In genomic region chr2:88626171-88627054, GRCh38 we compare ENCODE assay signal across 8 cellular contexts. TPM values are rescaled to one million over a fixed set of nuclear protein-coding genes. Genes with fewer than 3 reads are reported as not detected.
DNase-seq lines count a peak whose midpoint lies in the region; ATAC-seq and TF ChIP-seq lines count a peak whose summit lies in the region.

No MANE protein-coding gene starts in this region.

- H3K36me3 Mint-ChIP-seq in endothelial cell (ENCODE audit: low read depth, unreplicated experiment), result no peaks in the 10 kb centered on the region

- peaks cover 14% of the 10 kb centered on the region for H3K4me1 Mint-ChIP-seq in endothelial cell (ENCODE audit: unreplicated experiment)

- H3K27me3 Mint-ChIP-seq in endothelial cell (ENCODE audit: unreplicated experiment), result peaks cover 2% of the 10 kb centered on the region

- peak; percentile 33 for DNase-seq in AG08396 (ENCODE audit: low spot score)
- DNase-seq in KBM-7, result peak; percentile 23
- DNase-seq in activated CD8-positive, alpha-beta memory T cell treated with anti-CD3 and anti-CD28 coated beads for 24 hours, result peak; percentile 78
- DNase-seq in endothelial cell (ENCODE audit: low spot score), result peak; percentile 44
- peak; percentile 18 to 24 for DNase-seq in stimulated activated CD8-positive, alpha-beta memory T cell treated with anti-CD3 and anti-CD28 coated beads, Interleukin-7, amount 100 ng/mL, for 48 hours (ENCODE audit: extremely low read depth in 1 of 2, low read depth in 1 of 2)
- DNase-seq in foreskin melanocyte, result no peak

- peaks cover 0 to 2% of the 10 kb centered on the region in 2 donors for H3K36me3 ChIP-seq in mucosa of rectum (ENCODE audit: control insufficient read depth in 2 of 2, insufficient read depth in 2 of 2, low read length in 2 of 2)

- H3K27me3 ChIP-seq in mucosa of rectum (ENCODE audit: control insufficient read depth in 2 of 2, insufficient read depth in 2 of 2, low read length in 2 of 2), result no peaks in the 10 kb centered on the region

- H3K4me3 Mint-ChIP-seq in endothelial cell (ENCODE audit: unreplicated experiment), result peak overlapping the region; percentile 96

- H3K9me3 Mint-ChIP-seq in endothelial cell (ENCODE audit: unreplicated experiment), result no peaks in the 10 kb centered on the region

- in situ Hi-C loops in KBM-7 (cut with MboI; ENCODE audit: low pct_unique_long_range_greater_than_20kb, low sequenced_read_pairs), result no loop called here

- peak overlapping the region; percentile 96 to 99 for H3K9ac ChIP-seq in mucosa of rectum (ENCODE audit: low read depth in 1 of 2, low read length in 2 of 2)

- H3K27ac Mint-ChIP-seq in endothelial cell (ENCODE audit: unreplicated experiment), result peak overlapping the region; percentile 86

- peak overlapping the region; percentile 83 to 92 for H3K4me3 ChIP-seq in mucosa of rectum (ENCODE audit: low read length in 2 of 2)

- peak; percentile 2 for ATAC-seq in GM19455 (IDR thresholded peaks at IDR 0.05; ENCODE audit: unreplicated experiment)

- TF ChIP-seq CTCF in endothelial cell (IDR thresholded peaks at IDR 0.05; ENCODE audit: unreplicated experiment), result no peak

- H3K27ac ChIP-seq in mucosa of rectum (ENCODE audit: low read depth in 2 of 2, low read length in 2 of 2), result peak overlapping the region; percentile 97 to 99

- H3K4me1 ChIP-seq in mucosa of rectum (ENCODE audit: control insufficient read depth in 2 of 2, insufficient read depth in 2 of 2, low read length in 2 of 2), result peaks cover 10 to 19% of the 10 kb centered on the region in 2 donors

- no peaks in the 10 kb centered on the region for H3K9me3 ChIP-seq in mucosa of rectum (ENCODE audit: control insufficient read depth in 2 of 2, low read length in 2 of 2)

RNA-seq across cellular contexts. Expression of gene EIF2AK3, which starts 0.9 kb away (rescaled TPM):
- 17.1 TPM for total RNA-seq in endothelial cell (ENCODE audit: unreplicated experiment)
